Comparison of ENCODE assay signal across 8 cellular contexts in genomic region chr17:81515530-81516041, GRCh38. TPM values are rescaled to one million over a fixed set of nuclear protein-coding genes. Genes with fewer than 3 reads are reported as not detected.
DNase-seq lines count a peak whose midpoint lies in the region; ATAC-seq, FAIRE-seq and TF ChIP-seq lines count a peak whose summit lies in the region.

No MANE protein-coding gene starts in this region.

- no peak for TF ChIP-seq POLR2A in HepG2 (IDR thresholded peaks at IDR 0.05; ENCODE audit: insufficient read depth in 1 of 2, low read depth in 2 of 2, low read length in 2 of 2)
- TF ChIP-seq POLR2A in testis (IDR thresholded peaks at IDR 0.05) = no peak

- peaks cover 17% of the 10 kb centered on the region for H3K36me3 Mint-ChIP-seq in T-helper 1 cell treated with Interleukin-12 subunit alpha and Interleukin-12 subunit beta and Interleukin-4 antibody, amounts not matched to agents 30 μg/mL and 1 μg/mL, for 36 hours (ENCODE audit: low read depth)
- peaks cover 17% of the 10 kb centered on the region for H3K36me3 Mint-ChIP-seq in brain

- POLR2A ChIA-PET in HepG2 (lab: Yijun Ruan, JAX) = interaction anchor here (0.5 to 4.3 kb wide), 7 partner anchors 8 to 277 kb away, joined by 3 to 27 read pairs (median 3); partner anchors contain the start of genes FAAP100, NDUFAF8 and TEPSIN

- peak overlapping the region; percentile 80 for H3K4me3 Mint-ChIP-seq in T-helper 1 cell treated with Interleukin-12 subunit alpha and Interleukin-12 subunit beta and Interleukin-4 antibody, amounts not matched to agents 30 μg/mL and 1 μg/mL, for 36 hours
- peak overlapping the region; percentile 83 to 95 (median 86) for H3K4me3 Mint-ChIP-seq in brain

- H3K27me3 Mint-ChIP-seq in T-helper 1 cell treated with Interleukin-12 subunit alpha and Interleukin-12 subunit beta and Interleukin-4 antibody, amounts not matched to agents 30 μg/mL and 1 μg/mL, for 36 hours (ENCODE audit: low read depth) = no peaks in the 10 kb centered on the region
- peaks cover 28% of the 10 kb centered on the region for H3K27me3 Mint-ChIP-seq in brain

- H3K4me2 ChIP-seq in HepG2 (ENCODE audit: low read depth, low read length) = peak overlapping the region; percentile 97

- H3K4me3 ChIP-seq in HepG2 (replicated peaks in 1 of 3; ENCODE audit: insufficient read depth in 1 of 3, low read depth in 2 of 3, low read length in 3 of 3) (peak overlapping the region; percentile 54 to 88 (median 75)), testis (peak overlapping the region; percentile 74 to 96)

- TF ChIP-seq RAD21 in HepG2 (CRISPR knock-in tag; IDR thresholded peaks at IDR 0.05) = no peak

- H3K9me3 Mint-ChIP-seq in T-helper 1 cell treated with Interleukin-12 subunit alpha and Interleukin-12 subunit beta and Interleukin-4 antibody, amounts not matched to agents 30 μg/mL and 1 μg/mL, for 36 hours = no peaks in the 10 kb centered on the region
- H3K9me3 Mint-ChIP-seq in brain = peaks cover 0 to 11% (median 3%) of the 10 kb centered on the region in 5 experiments

- no TSS peak for BruUV-seq in HepG2 (replicated peaks; lab: Mats Ljungman, UMichigan)

- H3K9me3 ChIP-seq in HepG2 (ENCODE audit: low read length) = no peaks in the 10 kb centered on the region
- no peaks in the 10 kb centered on the region for H3K9me3 ChIP-seq in testis

- H3K4me1 ChIP-seq in HepG2 (ENCODE audit: insufficient read depth, low read length) (peaks cover 55% of the 10 kb centered on the region), testis (peaks cover 39% of the 10 kb centered on the region)

- in situ Hi-C loops in HepG2 (cut with HindIII; ENCODE audit: extremely low pct_ligation_motif_present, low pct_unique_long_range_greater_than_20kb) = no loop called here

- peak overlapping the region; percentile 99; the same call in 1 of the 2 replicates for H3K9ac ChIP-seq in HepG2 (ENCODE audit: insufficient read depth, low read depth, low read length)

- peaks cover 12% of the 10 kb centered on the region for H3K4me1 Mint-ChIP-seq in T-helper 1 cell treated with Interleukin-12 subunit alpha and Interleukin-12 subunit beta and Interleukin-4 antibody, amounts not matched to agents 30 μg/mL and 1 μg/mL, for 36 hours (ENCODE audit: low read depth)
- H3K4me1 Mint-ChIP-seq in brain = peaks cover 38% of the 10 kb centered on the region

- DNase-seq in T-helper 1 cell (no peak), HepG2 (ENCODE audit: low spot score) (no peak), testis (no peak), SHP77 treated with DMSO at 0.1 percent for 48 hours (lab: John Stamatoyannopoulos, UW) (no peak), NCI-H1436 (lab: John Stamatoyannopoulos, UW) (no peak)
- DNase-seq in stimulated activated CD4-positive, alpha-beta T cell treated with anti-CD3 and anti-CD28 coated beads, Interleukin-4, amount 100 ng/mL, for 24 hours = no peak

- peaks cover 18% of the 10 kb centered on the region for H4K20me1 ChIP-seq in HepG2 (ENCODE audit: insufficient read depth, low read length)

- 62% methylated on average over 19 of the region's 19 CpGs for WGBS in HepG2 (ENCODE audit: low lambda C conversion rate)
- WGBS in testis, 2 donors = 57 to 61% methylated on average over 19 of the region's 19 CpGs

- FAIRE-seq in HepG2 (lab: Jason Lieb, UNC) = no peak

- no peak for ATAC-seq in HepG2

- intact Hi-C loops in HepG2 (cut with micrococcal nuclease; ENCODE audit: unreplicated experiment) (loop anchor here (10.0 kb wide), 1 partner anchor 121 kb away; the partner anchor contains the start of gene BAHCC1), testis (cut with DNase I; ENCODE audit: low total_unique reads) (no loop called here)

- H3K27ac Mint-ChIP-seq in T-helper 1 cell treated with Interleukin-12 subunit alpha and Interleukin-12 subunit beta and Interleukin-4 antibody, amounts not matched to agents 30 μg/mL and 1 μg/mL, for 36 hours = peak overlapping the region; percentile 78
- peak overlapping the region; percentile 82 to 96 (median 92) for H3K27ac Mint-ChIP-seq in brain

- TF ChIP-seq CTCF in brain (conservative IDR thresholded peaks at IDR 0.05) = no peak
- TF ChIP-seq CTCF in HepG2 (CRISPR knock-in tag; IDR thresholded peaks at IDR 0.05) = no peak
- TF ChIP-seq CTCF in testis (IDR thresholded peaks at IDR 0.05) = no peak

- no peak for TF ChIP-seq EP300 in HepG2 (IDR thresholded peaks at IDR 0.05; ENCODE audit: low read depth in 2 of 2, low read length in 2 of 2)
- no peak for TF ChIP-seq EP300 in HepG2 (CRISPR knock-in tag; IDR thresholded peaks at IDR 0.05; ENCODE audit: borderline replicate concordance)

- peak overlapping the region; percentile 43 for H3K27ac ChIP-seq in HepG2 (ENCODE audit: extremely low read length, insufficient read depth, low read length)
- H3K27ac ChIP-seq in testis = peak overlapping the region; percentile 81 to 100

- CTCF ChIA-PET in HepG2 (lab: Yijun Ruan, JAX; ENCODE audit: low intra/inter-chr PET ratio, low total read pairs) = no interaction called here

- peaks cover 9 to 16% of the 10 kb centered on the region in 2 experiments for H3K36me3 ChIP-seq in HepG2 (replicated peaks in 1 of 2; ENCODE audit: control insufficient read depth in 1 of 2, insufficient read depth in 2 of 2, low read length in 2 of 2)
- H3K36me3 ChIP-seq in testis (ENCODE audit: low read depth, missing control alignments) = no peaks in the 10 kb centered on the region

- H3K27me3 ChIP-seq in HepG2 (ENCODE audit: control insufficient read depth in 1 of 2, insufficient read depth in 2 of 2, low read length in 2 of 2) = peaks cover 0 to 11% of the 10 kb centered on the region in 2 experiments; a peak in 3 of 5 replicates
- H3K27me3 ChIP-seq in testis = no peaks in the 10 kb centered on the region

- H3K79me2 ChIP-seq in HepG2 (ENCODE audit: insufficient read depth, low read length) = peaks cover 20% of the 10 kb centered on the region

- H2AFZ ChIP-seq in HepG2 (ENCODE audit: low read length) = no peak overlapping the region

RNA-seq across cellular contexts. Expression of gene ACTG1, which starts 3.0 kb away (rescaled TPM):
- polyA plus RNA-seq in brain (ENCODE audit: insufficient read depth, low read depth, low replicate concordance) (5,204 TPM), HepG2 (2011; rRNA removed) (1,138 and 1,217 TPM in 2 replicates), testis (ENCODE audit: insufficient read depth, low read depth, low replicate concordance) (1,571 TPM)
- total RNA-seq in HepG2 (2016; rRNA removed; fragmentation: Illumina TruSeq; extraction: Trizol) (973 and 1,028 TPM in 2 replicates), testis (1,000 to 10,000 TPM; 1,790 to 2,057 TPM)
- total RNA-seq in HepG2 (2016; cell fraction: cytosol; rRNA removed; fragmentation: Illumina TruSeq; extraction: Trizol; ENCODE audit: low read depth) = 361 and 399 TPM in 2 replicates
- total RNA-seq in HepG2 (2016; cell fraction: insoluble cytoplasmic fraction; rRNA removed; fragmentation: Illumina TruSeq; extraction: Trizol) = 848 and 989 TPM in 2 replicates
- 986 and 1,002 TPM in 2 replicates for total RNA-seq in HepG2 (2016; cell fraction: membrane; rRNA removed; fragmentation: Illumina TruSeq; extraction: Trizol)
- total RNA-seq in HepG2 (2016; cell fraction: nucleus; rRNA removed; fragmentation: Illumina TruSeq; extraction: Trizol) = 479 and 519 TPM in 2 replicates
- polyA plus RNA-seq in HepG2 (2011; cell fraction: cytosol; rRNA removed) = 2,631 and 2,697 TPM in 2 replicates
- 3,693 and 3,967 TPM in 2 replicates for polyA plus RNA-seq in HepG2 (2011; cell fraction: nucleus; rRNA removed)
- polyA plus RNA-seq in HepG2 (2012) = 1,881 and 2,139 TPM in 2 replicates
- polyA plus RNA-seq in HepG2 (2016; cell fraction: cytosol; fragmentation: Illumina TruSeq; extraction: Trizol; ENCODE audit: low read depth) = 598 and 619 TPM in 2 replicates
- 1,358 and 1,713 TPM in 2 replicates for polyA plus RNA-seq in HepG2 (2016; cell fraction: insoluble cytoplasmic fraction; fragmentation: Illumina TruSeq; extraction: Trizol; ENCODE audit: low read depth)
- polyA plus RNA-seq in HepG2 (2016; cell fraction: membrane; fragmentation: Illumina TruSeq; extraction: Trizol; ENCODE audit: low read depth) = 1,224 and 1,364 TPM in 2 replicates
- 1,038 and 1,070 TPM in 2 replicates for polyA plus RNA-seq in HepG2 (2016; cell fraction: nucleus; fragmentation: Illumina TruSeq; extraction: Trizol; ENCODE audit: insufficient read depth, low read depth)
- 750 and 1,581 TPM in 2 replicates for polyA minus RNA-seq in HepG2 (2011; rRNA and poly(A)+ RNA removed; ENCODE audit: low replicate concordance)
- polyA minus RNA-seq in HepG2 (2011; cell fraction: cytosol; rRNA and poly(A)+ RNA removed) = 1,072 and 1,192 TPM in 2 replicates
- polyA minus RNA-seq in HepG2 (2011; cell fraction: nucleus; rRNA and poly(A)+ RNA removed) = 609 and 760 TPM in 2 replicates

RNA-seq across cellular contexts. Expression of gene FSCN2, which starts 12.6 kb away (rescaled TPM):
- polyA plus RNA-seq in brain (ENCODE audit: insufficient read depth, low read depth, low replicate concordance) = 1.3 TPM
- total RNA-seq in HepG2 (2016; rRNA removed; fragmentation: Illumina TruSeq; extraction: Trizol) = not detected in 2 replicates
- total RNA-seq in HepG2 (2016; cell fraction: cytosol; rRNA removed; fragmentation: Illumina TruSeq; extraction: Trizol; ENCODE audit: low read depth) = not detected in 2 replicates
- not detected in 2 replicates for total RNA-seq in HepG2 (2016; cell fraction: insoluble cytoplasmic fraction; rRNA removed; fragmentation: Illumina TruSeq; extraction: Trizol)
- total RNA-seq in HepG2 (2016; cell fraction: membrane; rRNA removed; fragmentation: Illumina TruSeq; extraction: Trizol) = not detected in 2 replicates
- total RNA-seq in HepG2 (2016; cell fraction: nucleus; rRNA removed; fragmentation: Illumina TruSeq; extraction: Trizol) = not detected in 2 replicates
- polyA plus RNA-seq in HepG2 (2011; rRNA removed) = 0.09 and 0.31 TPM in 2 replicates
- 0.17 TPM in 2 replicates for polyA plus RNA-seq in HepG2 (2011; cell fraction: cytosol; rRNA removed)
- 2.2 and 2.8 TPM in 2 replicates for polyA plus RNA-seq in HepG2 (2011; cell fraction: nucleus; rRNA removed)
- 0.11 and 0.17 TPM in 2 replicates for polyA plus RNA-seq in HepG2 (2012)
- not detected in 2 replicates for polyA plus RNA-seq in HepG2 (2016; cell fraction: cytosol; fragmentation: Illumina TruSeq; extraction: Trizol; ENCODE audit: low read depth)
- polyA plus RNA-seq in HepG2 (2016; cell fraction: insoluble cytoplasmic fraction; fragmentation: Illumina TruSeq; extraction: Trizol; ENCODE audit: low read depth) = not detected in 2 replicates
- polyA plus RNA-seq in HepG2 (2016; cell fraction: membrane; fragmentation: Illumina TruSeq; extraction: Trizol; ENCODE audit: low read depth) = not detected in 2 replicates
- polyA plus RNA-seq in HepG2 (2016; cell fraction: nucleus; fragmentation: Illumina TruSeq; extraction: Trizol; ENCODE audit: insufficient read depth, low read depth) = not detected in 2 replicates
- 1.5 and 1.9 TPM in 2 replicates for polyA minus RNA-seq in HepG2 (2011; rRNA and poly(A)+ RNA removed; ENCODE audit: low replicate concordance)
- not detected in 2 replicates for polyA minus RNA-seq in HepG2 (2011; cell fraction: cytosol; rRNA and poly(A)+ RNA removed)
- 0.75 and 0.77 TPM in 2 replicates for polyA minus RNA-seq in HepG2 (2011; cell fraction: nucleus; rRNA and poly(A)+ RNA removed)
- 1 to 10 TPM; 3.5 to 4.0 TPM for total RNA-seq in testis
- 0.37 TPM for polyA plus RNA-seq in testis (ENCODE audit: insufficient read depth, low read depth, low replicate concordance)

RNA-seq across cellular contexts. Expression of gene FAAP100, which starts 36.6 kb away (rescaled TPM):
- 25.8 TPM for polyA plus RNA-seq in brain (ENCODE audit: insufficient read depth, low read depth, low replicate concordance)
- total RNA-seq in HepG2 (2016; rRNA removed; fragmentation: Illumina TruSeq; extraction: Trizol) = 13.9 and 20.8 TPM in 2 replicates
- total RNA-seq in HepG2 (2016; cell fraction: cytosol; rRNA removed; fragmentation: Illumina TruSeq; extraction: Trizol; ENCODE audit: low read depth) = 10.4 and 11.2 TPM in 2 replicates
- 11.4 and 20.4 TPM in 2 replicates for total RNA-seq in HepG2 (2016; cell fraction: insoluble cytoplasmic fraction; rRNA removed; fragmentation: Illumina TruSeq; extraction: Trizol)
- 23.6 and 25.4 TPM in 2 replicates for total RNA-seq in HepG2 (2016; cell fraction: membrane; rRNA removed; fragmentation: Illumina TruSeq; extraction: Trizol)
- 19.0 and 22.7 TPM in 2 replicates for total RNA-seq in HepG2 (2016; cell fraction: nucleus; rRNA removed; fragmentation: Illumina TruSeq; extraction: Trizol)
- polyA plus RNA-seq in HepG2 (2011; rRNA removed) = 7.6 and 11.1 TPM in 2 replicates
- polyA plus RNA-seq in HepG2 (2011; cell fraction: cytosol; rRNA removed) = 6.5 and 11.8 TPM in 2 replicates
- 37.4 and 38.6 TPM in 2 replicates for polyA plus RNA-seq in HepG2 (2011; cell fraction: nucleus; rRNA removed)
- polyA plus RNA-seq in HepG2 (2012) = 9.3 and 10.7 TPM in 2 replicates
- polyA plus RNA-seq in HepG2 (2016; cell fraction: cytosol; fragmentation: Illumina TruSeq; extraction: Trizol; ENCODE audit: low read depth) = 6.1 and 6.4 TPM in 2 replicates
- polyA plus RNA-seq in HepG2 (2016; cell fraction: insoluble cytoplasmic fraction; fragmentation: Illumina TruSeq; extraction: Trizol; ENCODE audit: low read depth) = 13.7 and 17.1 TPM in 2 replicates
- 14.4 and 16.7 TPM in 2 replicates for polyA plus RNA-seq in HepG2 (2016; cell fraction: membrane; fragmentation: Illumina TruSeq; extraction: Trizol; ENCODE audit: low read depth)
- polyA plus RNA-seq in HepG2 (2016; cell fraction: nucleus; fragmentation: Illumina TruSeq; extraction: Trizol; ENCODE audit: insufficient read depth, low read depth) = 43.7 and 45.9 TPM in 2 replicates
- polyA minus RNA-seq in HepG2 (2011; rRNA and poly(A)+ RNA removed; ENCODE audit: low replicate concordance) = 13.6 and 27.9 TPM in 2 replicates
- polyA minus RNA-seq in HepG2 (2011; cell fraction: cytosol; rRNA and poly(A)+ RNA removed) = 7.7 and 8.2 TPM in 2 replicates
- polyA minus RNA-seq in HepG2 (2011; cell fraction: nucleus; rRNA and poly(A)+ RNA removed) = 22.8 and 26.2 TPM in 2 replicates
- 10 to 100 TPM; 42.6 to 45.8 TPM for total RNA-seq in testis
- polyA plus RNA-seq in testis (ENCODE audit: insufficient read depth, low read depth, low replicate concordance) = 17.6 TPM
